In genomic region chr4:96913437-96914075, GRCh38 we compare ENCODE assay signal across 1 cellular context.
TF ChIP-seq lines count a peak whose summit lies in the region.

No MANE protein-coding gene starts in this region.

TF ChIP-seq in SK-N-SH treated with all-trans-retinoic acid at 6 μM for 48 hours, 23 proteins besides CTCF, POLR2A, EP300 and RAD21 (continued from another document):
- TF ChIP-seq TSHZ2 (CRISPR knock-in tag; IDR thresholded peaks at IDR 0.05), result peak; percentile 82
- TF ChIP-seq TCF4 (CRISPR knock-in tag; IDR thresholded peaks at IDR 0.05; ENCODE audit: borderline replicate concordance), result peak; percentile 67; the same call in 1 of the 2 replicates
- TF ChIP-seq SNAI2 (CRISPR knock-in tag; IDR thresholded peaks at IDR 0.05), result no peak
